Comparison of ENCODE assay signal across 2 cellular contexts in genomic region chr9:77628864-77629263, GRCh38. TPM values are rescaled to one million over a fixed set of nuclear protein-coding genes. Genes with fewer than 3 reads are reported as not detected.
"Had no signal": no experiment of that assay in that cellular context is flagged by ENCODE, and none has a peak within 500 bp of the region (broad histone marks: within the 10 kb centered on the region; RNA-seq: fewer than 3 reads in every experiment).

No MANE protein-coding gene starts in this region.

RNA-seq across cellular contexts. Expression of gene GNA14, which starts 19.3 kb away (rescaled TPM):
- polyA plus RNA-seq: HepG2, IgD-negative memory B cell had no signal
